ENCODE assay signal across 1 cellular context in the genomic region with DNA sequence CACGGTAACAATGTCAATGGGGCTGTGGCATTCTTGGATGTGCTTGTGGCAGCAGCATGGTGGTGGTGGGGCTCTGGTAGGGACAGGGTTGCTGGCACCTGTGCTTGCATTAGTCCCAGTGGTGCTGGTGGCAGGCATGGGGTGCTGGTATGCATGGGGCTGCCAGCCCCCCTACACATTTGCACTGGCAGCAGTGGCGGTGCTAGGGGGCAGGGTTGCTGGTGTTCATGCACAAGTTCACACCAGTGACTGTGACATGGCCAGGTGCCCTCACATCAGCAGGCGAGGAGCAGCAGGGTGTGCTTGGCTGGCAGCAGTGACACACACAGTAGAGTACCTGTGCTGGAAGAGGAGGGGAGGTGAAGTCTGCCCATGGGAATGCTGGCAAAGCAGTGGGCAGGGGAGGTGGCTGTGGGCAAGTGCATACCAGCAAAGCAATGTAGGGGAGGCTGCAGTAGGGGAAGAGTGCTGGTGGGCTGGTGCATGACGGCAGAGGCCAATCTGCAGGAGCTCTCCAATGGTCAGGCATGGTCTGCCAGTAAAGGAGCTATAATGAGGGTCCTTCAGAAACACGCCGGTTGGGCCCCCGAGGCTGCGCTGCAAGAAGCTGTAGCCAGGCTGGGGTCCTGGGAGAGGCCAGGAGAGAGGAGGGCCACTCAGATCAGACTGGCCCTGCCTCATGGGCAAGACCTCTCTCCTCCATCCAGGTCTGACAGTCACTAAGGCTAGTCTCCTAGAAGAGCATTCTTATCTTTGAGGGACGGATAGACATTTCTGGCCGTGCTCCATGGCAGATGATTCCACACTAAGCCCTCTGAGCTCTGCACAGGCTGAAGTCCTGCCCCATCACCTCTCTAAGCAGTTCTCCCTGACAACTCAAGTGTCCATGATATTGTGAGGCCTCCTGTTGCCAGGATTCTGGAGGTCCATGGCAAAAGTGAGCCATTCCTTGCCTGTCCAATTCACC.
TF ChIP-seq lines count a peak whose summit lies in the region.

No MANE protein-coding gene starts in this region.

TF ChIP-seq in H1, 55 proteins besides CTCF, POLR2A, EP300 and RAD21:
- TF ChIP-seq RXRA (IDR thresholded peaks at IDR 0.05; ENCODE audit: insufficient read depth, low read depth, low read length) = no peak
- TF ChIP-seq PHF8 (conservative IDR thresholded peaks at IDR 0.05; ENCODE audit: low read depth, low read length) = no peak
- TF ChIP-seq, protein P1, sequence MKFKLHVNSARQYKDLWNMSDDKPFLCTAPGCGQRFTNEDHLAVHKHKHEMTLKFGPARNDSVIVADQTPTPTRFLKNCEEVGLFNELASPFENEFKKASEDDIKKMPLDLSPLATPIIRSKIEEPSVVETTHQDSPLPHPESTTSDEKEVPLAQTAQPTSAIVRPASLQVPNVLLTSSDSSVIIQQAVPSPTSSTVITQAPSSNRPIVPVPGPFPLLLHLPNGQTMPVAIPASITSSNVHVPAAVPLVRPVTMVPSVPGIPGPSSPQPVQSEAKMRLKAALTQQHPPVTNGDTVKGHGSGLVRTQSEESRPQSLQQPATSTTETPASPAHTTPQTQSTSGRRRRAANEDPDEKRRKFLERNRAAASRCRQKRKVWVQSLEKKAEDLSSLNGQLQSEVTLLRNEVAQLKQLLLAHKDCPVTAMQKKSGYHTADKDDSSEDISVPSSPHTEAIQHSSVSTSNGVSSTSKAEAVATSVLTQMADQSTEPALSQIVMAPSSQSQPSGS (IDR thresholded peaks at IDR 0.05; ENCODE audit: low read length) = no peak
- no peak for TF ChIP-seq KDM1A (IDR thresholded peaks at IDR 0.05; ENCODE audit: borderline replicate concordance, low read length)
- no peak for TF ChIP-seq EZH2 (IDR thresholded peaks at IDR 0.05; ENCODE audit: low read depth, low read length, severe bottlenecking)
- no peak for TF ChIP-seq CREB1 (IDR thresholded peaks at IDR 0.05)
- no peak for TF ChIP-seq POLR2AphosphoS5 (IDR thresholded peaks at IDR 0.05; ENCODE audit: low read depth, low read length)
- no peak for TF ChIP-seq RBBP5 (IDR thresholded peaks at IDR 0.05; ENCODE audit: borderline replicate concordance, low read depth, low read length)
- no peak for TF ChIP-seq FOSL1 (IDR thresholded peaks at IDR 0.05; ENCODE audit: insufficient read depth, low read depth, low read length)
- no peak for TF ChIP-seq ATF3 (IDR thresholded peaks at IDR 0.05; ENCODE audit: insufficient read depth, low read depth, low read length)
